In the genomic region with DNA sequence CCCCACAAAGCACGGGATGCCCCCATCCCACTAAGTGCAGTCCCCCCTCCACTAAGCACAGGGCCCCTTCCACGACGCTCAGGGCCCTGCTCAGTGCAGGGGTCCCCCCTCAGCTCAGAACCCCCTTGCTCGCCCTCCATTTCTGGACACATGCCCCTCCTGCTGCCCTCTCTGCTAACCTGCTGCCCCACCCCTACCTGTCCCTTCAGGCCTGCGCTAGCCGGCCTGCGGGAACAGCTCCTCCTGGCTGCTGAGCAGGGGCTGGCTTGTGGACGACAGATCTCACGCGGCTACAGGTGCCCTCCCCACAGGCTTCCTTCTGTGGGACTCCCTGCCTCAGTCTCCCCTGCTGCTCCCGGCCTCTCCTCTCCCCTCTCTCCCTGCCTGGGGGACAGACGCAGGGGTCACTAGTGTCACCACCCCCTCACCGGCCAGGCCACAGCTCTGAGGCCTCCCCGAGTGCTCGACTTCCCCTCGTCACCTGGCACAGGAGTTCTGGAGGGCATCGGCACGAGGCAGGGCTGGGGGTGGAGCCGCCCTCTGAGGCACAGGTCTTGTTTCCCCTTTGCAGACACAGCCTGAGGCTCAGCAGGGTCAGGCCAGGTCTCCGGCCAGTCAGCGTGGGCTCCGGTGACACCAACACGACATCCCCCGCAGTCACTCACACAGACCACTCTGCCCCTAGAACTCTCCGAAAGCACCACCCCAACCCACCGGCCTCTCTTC, we compare ENCODE assay signal across 1 cellular context.
TF ChIP-seq lines count a peak whose summit lies in the region.

No MANE protein-coding gene starts in this region.

TF ChIP-seq in IMR-90, 13 proteins besides CTCF, POLR2A, EP300 and RAD21:
- TF ChIP-seq MAFK (IDR thresholded peaks at IDR 0.05; ENCODE audit: low read depth, low read length) = no peak
- no peak for TF ChIP-seq CEBPB (IDR thresholded peaks at IDR 0.05; ENCODE audit: low read depth, low read length)
- TF ChIP-seq, protein P1, sequence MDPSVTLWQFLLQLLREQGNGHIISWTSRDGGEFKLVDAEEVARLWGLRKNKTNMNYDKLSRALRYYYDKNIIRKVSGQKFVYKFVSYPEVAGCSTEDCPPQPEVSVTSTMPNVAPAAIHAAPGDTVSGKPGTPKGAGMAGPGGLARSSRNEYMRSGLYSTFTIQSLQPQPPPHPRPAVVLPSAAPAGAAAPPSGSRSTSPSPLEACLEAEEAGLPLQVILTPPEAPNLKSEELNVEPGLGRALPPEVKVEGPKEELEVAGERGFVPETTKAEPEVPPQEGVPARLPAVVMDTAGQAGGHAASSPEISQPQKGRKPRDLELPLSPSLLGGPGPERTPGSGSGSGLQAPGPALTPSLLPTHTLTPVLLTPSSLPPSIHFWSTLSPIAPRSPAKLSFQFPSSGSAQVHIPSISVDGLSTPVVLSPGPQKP (IDR thresholded peaks at IDR 0.05; ENCODE audit: borderline replicate concordance, low read depth, low read length) = no peak
- no peak for TF ChIP-seq SMC3 (IDR thresholded peaks at IDR 0.05; ENCODE audit: low read depth, low read length)
- no peak for TF ChIP-seq USF2 (IDR thresholded peaks at IDR 0.05; ENCODE audit: low read depth, low read length)
- no peak for TF ChIP-seq RCOR1 (IDR thresholded peaks at IDR 0.05; ENCODE audit: insufficient replicate concordance, low read length)
- no peak for TF ChIP-seq FOS (IDR thresholded peaks at IDR 0.05; ENCODE audit: low read depth, low read length)
- no peak for TF ChIP-seq MXI1 (IDR thresholded peaks at IDR 0.05; ENCODE audit: borderline replicate concordance, low read depth, low read length)
- no peak for TF ChIP-seq MAZ (IDR thresholded peaks at IDR 0.05; ENCODE audit: borderline replicate concordance, low read depth, low read length)
